Comparison of ENCODE assay signal across 20 cellular contexts in the genomic region with DNA sequence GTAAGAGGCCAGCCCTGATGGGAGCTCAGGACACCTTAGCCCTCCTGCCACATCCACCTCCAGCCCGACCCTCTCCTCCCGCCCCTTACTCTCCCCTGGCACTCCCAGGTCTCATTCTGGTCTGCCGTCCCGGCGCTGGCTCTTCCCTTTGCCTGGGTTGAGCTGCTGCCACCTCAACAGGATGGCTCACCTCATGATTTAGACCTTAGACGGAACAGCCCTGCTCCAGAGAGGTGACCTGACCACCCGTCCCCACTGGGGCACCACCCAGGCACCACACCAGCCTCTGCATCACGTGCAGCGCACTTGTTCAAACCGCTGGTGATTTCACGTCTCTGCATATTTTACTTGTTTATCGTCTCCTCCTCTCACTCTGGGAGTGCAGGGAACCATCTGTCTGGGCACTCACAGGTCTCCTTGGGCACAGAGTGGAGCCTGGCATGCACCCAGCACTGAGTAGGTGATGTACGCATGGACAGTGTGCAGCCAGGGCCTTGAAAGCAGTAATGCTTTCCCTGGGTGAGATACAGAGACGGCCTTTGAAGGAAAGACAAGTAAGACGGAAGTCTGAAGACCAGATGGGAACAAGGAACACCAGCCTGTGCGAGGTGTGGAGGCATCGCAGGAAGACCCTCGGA.
"Had no signal": no experiment of that assay in that cellular context is flagged by ENCODE, and none has a peak within 500 bp of the region (broad histone marks: within the 10 kb centered on the region; RNA-seq: fewer than 3 reads in every experiment).

No MANE protein-coding gene starts in this region.

- H3K9me3 Mint-ChIP-seq: activated CD4-positive, alpha-beta memory T cell treated with anti-CD3 and anti-CD28 coated beads, Interleukin-2, amount 10 ng/mL, durations not matched to agents 7 days and 5 days; endodermal cell; naive B cell; stimulated activated naive B cell treated with anti-CD40 and anti-IgM and Interleukin-4, amounts not matched to agents 10 μg/mL and 1 μg/mL and 100 μg/mL, for 72 hours had no signal

- H3K9ac ChIP-seq: neural progenitor cell had no signal

- H3K9me3 ChIP-seq: colonic mucosa, ovary, spleen had no signal

- DNase-seq: activated CD4-positive, alpha-beta memory T cell treated with anti-CD3 and anti-CD28 coated beads, Interleukin-2, amount 10 ng/mL, durations not matched to agents 7 days and 5 days; activated CD4-positive, alpha-beta T cell treated with anti-CD3 and anti-CD28 coated beads for 48 hours; activated CD4-positive, CD25-positive, alpha-beta regulatory T cell; activated CD8-positive, alpha-beta memory T cell treated with anti-CD3 and anti-CD28 coated beads, Interleukin-2, amount 10 ng/mL, durations not matched to agents 7 days and 5 days; colonic mucosa; endodermal cell; foreskin melanocyte; glutamatergic neuron; hippocampal formation; kidney; naive B cell; ovary; spleen; stimulated activated naive B cell treated with anti-CD40 and anti-IgM and Interleukin-4, amounts not matched to agents 10 μg/mL and 1 μg/mL and 100 μg/mL, for 72 hours; T-helper 1 cell; T-helper 9 cell had no signal

- H3K27me3 ChIP-seq: colonic mucosa, neural progenitor cell, ovary had no signal

- H3K27ac ChIP-seq: colonic mucosa, neural progenitor cell, ovary, spleen had no signal

- H3K4me2 ChIP-seq: neural progenitor cell had no signal

- H3K4me3 Mint-ChIP-seq: activated CD4-positive, alpha-beta memory T cell treated with anti-CD3 and anti-CD28 coated beads, Interleukin-2, amount 10 ng/mL, durations not matched to agents 7 days and 5 days; activated CD8-positive, alpha-beta memory T cell treated with anti-CD3 and anti-CD28 coated beads, Interleukin-2, amount 10 ng/mL, durations not matched to agents 7 days and 5 days; activated naive CD8-positive, alpha-beta T cell; endodermal cell; naive B cell; neural progenitor cell; stimulated activated naive B cell treated with anti-CD40 and anti-IgM and Interleukin-4, amounts not matched to agents 10 μg/mL and 1 μg/mL and 100 μg/mL, for 72 hours had no signal

- H3K4me3 ChIP-seq: colonic mucosa, neural progenitor cell, ovary, spleen had no signal

- H3K27me3 Mint-ChIP-seq: activated CD4-positive, alpha-beta memory T cell treated with anti-CD3 and anti-CD28 coated beads, Interleukin-2, amount 10 ng/mL, durations not matched to agents 7 days and 5 days; activated CD8-positive, alpha-beta memory T cell treated with anti-CD3 and anti-CD28 coated beads, Interleukin-2, amount 10 ng/mL, durations not matched to agents 7 days and 5 days; activated naive CD8-positive, alpha-beta T cell had no signal

- H3K27ac Mint-ChIP-seq: activated CD4-positive, alpha-beta memory T cell treated with anti-CD3 and anti-CD28 coated beads, Interleukin-2, amount 10 ng/mL, durations not matched to agents 7 days and 5 days; activated CD8-positive, alpha-beta memory T cell treated with anti-CD3 and anti-CD28 coated beads, Interleukin-2, amount 10 ng/mL, durations not matched to agents 7 days and 5 days; activated naive CD8-positive, alpha-beta T cell; endodermal cell; neural progenitor cell had no signal

- ATAC-seq: activated CD8-positive, alpha-beta memory T cell treated with anti-CD3 and anti-CD28 coated beads, Interleukin-2, amount 10 ng/mL, durations not matched to agents 7 days and 5 days; left lobe of liver; sciatic nerve; stimulated activated naive B cell treated with anti-CD40 and anti-IgM and Interleukin-4, amounts not matched to agents 10 μg/mL and 1 μg/mL and 100 μg/mL, for 72 hours had no signal

- H3K4me1 Mint-ChIP-seq: endodermal cell had no signal

- H3K36me3 Mint-ChIP-seq: activated CD8-positive, alpha-beta memory T cell treated with anti-CD3 and anti-CD28 coated beads, Interleukin-2, amount 10 ng/mL, durations not matched to agents 7 days and 5 days; activated naive CD8-positive, alpha-beta T cell; naive B cell; neural progenitor cell; stimulated activated naive B cell treated with anti-CD40 and anti-IgM and Interleukin-4, amounts not matched to agents 10 μg/mL and 1 μg/mL and 100 μg/mL, for 72 hours had no signal

- H3K36me3 ChIP-seq: colonic mucosa, neural progenitor cell, ovary, spleen had no signal

- H2AFZ ChIP-seq: neural progenitor cell had no signal

- H3K4me1 ChIP-seq: colonic mucosa, neural progenitor cell had no signal
